ENCODE assay signal across 8 cellular contexts in the genomic region with DNA sequence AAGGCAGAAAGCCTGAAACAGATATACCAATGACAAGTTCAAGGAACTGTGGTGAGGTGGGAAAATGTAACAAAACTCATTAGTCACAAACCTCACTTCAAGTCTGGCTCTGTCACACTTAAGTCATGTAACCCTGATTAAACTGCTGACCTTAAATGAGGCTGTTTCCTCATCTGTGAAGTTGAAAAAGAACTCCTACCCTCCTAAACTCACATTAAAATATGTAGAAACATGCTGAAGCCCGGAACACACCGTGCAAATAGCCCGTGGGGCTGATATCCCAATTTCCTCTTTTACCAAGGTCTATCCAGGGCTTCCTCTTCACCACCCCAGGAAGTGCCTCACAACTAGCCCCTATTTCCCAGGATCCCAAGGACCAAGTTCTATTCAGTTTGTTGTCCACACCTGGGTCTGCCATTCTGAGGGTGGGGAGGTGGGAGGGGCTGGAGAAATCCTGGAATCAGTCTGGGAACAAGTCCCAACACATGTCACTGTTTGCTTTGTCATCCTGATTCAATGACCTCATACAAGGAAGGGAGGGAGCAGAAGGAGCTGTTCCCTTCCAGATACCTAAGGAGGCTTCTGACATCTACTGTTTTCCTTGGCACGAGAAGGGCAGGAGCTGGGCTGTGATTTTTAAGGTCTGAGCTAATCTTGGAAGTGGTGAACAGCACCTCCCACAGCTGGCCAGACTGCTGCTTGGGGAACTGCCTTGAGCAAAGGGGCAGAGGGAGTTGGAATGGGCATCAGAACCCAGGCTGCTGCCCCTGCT. TPM values are rescaled to one million over a fixed set of nuclear protein-coding genes. Genes with fewer than 3 reads are reported as not detected.
A peak's percentile ranks its signal among the peaks of the same experiment; 100 is the strongest.
DNase-seq lines count a peak whose midpoint lies in the region; ATAC-seq and TF ChIP-seq lines count a peak whose summit lies in the region.

No MANE protein-coding gene starts in this region.

- no peaks in the 10 kb centered on the region for H3K27me3 ChIP-seq in transverse colon

- intact Hi-C loops in transverse colon (cut with DNase I; ENCODE audit: low total_unique reads) = no loop called here

- peak overlapping the region; percentile 58 to 79 (median 72) for H3K27ac ChIP-seq in transverse colon

- H3K36me3 ChIP-seq in transverse colon = no peaks in the 10 kb centered on the region

- ATAC-seq in left lobe of liver (peak; percentile 28), HG02840 (IDR thresholded peaks at IDR 0.05; ENCODE audit: low FRiP score, unreplicated experiment) (no peak)

- H3K4me3 ChIP-seq in HFF-Myc (replicated peaks; ENCODE audit: low read depth, low read length) (no peak overlapping the region), transverse colon (no peak overlapping the region)

- in situ Hi-C loops in transverse colon (cut with MboI; ENCODE audit: low pct_ligation_motif_present in 1 of 4, low pct_unique_long_range_greater_than_20kb in 1 of 4, low sequenced_read_pairs in 3 of 4) = no loop called here

- TF ChIP-seq CTCF in HFF-Myc (IDR thresholded peaks at IDR 0.05; ENCODE audit: low read depth, low read length, missing control alignments) (no peak), transverse colon (IDR thresholded peaks at IDR 0.05) (no peak)

- 22 to 40% methylated on average over 3 to 4 of the region's 4 CpGs for WGBS in transverse colon (ENCODE audit: low coverage in 1 of 2), 2 donors

- peak; percentile 67 for TF ChIP-seq EP300 in transverse colon (IDR thresholded peaks at IDR 0.05; ENCODE audit: low read depth)

- DNase-seq in A172 (ENCODE audit: low spot score) (peak; percentile 98), HFF-Myc (ENCODE audit: extremely low read depth, low read depth) (peak; percentile 88), astrocyte of the hippocampus (ENCODE audit: low read depth, low spot score) (peak; percentile 97), left lobe of liver (ENCODE audit: low spot score) (no peak), transverse colon (peak; percentile 63), NCI-H1092 treated with DMSO at 0.1 percent for 48 hours (lab: John Stamatoyannopoulos, UW) (no peak)
- no peak for DNase-seq in stimulated activated CD4-positive, alpha-beta T cell treated with anti-CD3 and anti-CD28 coated beads, Interleukin-2, amount 100 ng/mL, for 48 hours

- H3K4me1 ChIP-seq in transverse colon = peaks cover 0 to 17% (median 15%) of the 10 kb centered on the region in 4 donors

- TF ChIP-seq POLR2A in transverse colon (IDR thresholded peaks at IDR 0.05) = no peak

- H3K9me3 ChIP-seq in transverse colon = no peaks in the 10 kb centered on the region

RNA-seq across cellular contexts. Expression of a gene that starts 42.3 kb away (rescaled TPM):
- 44.5 and 51.0 TPM in 2 replicates for total RNA-seq in A172 (2014; rRNA removed; shearing (Covaris generic))
- total RNA-seq in left lobe of liver (7.6 TPM), transverse colon (10 to 100 TPM in 3 of 4 donors, 1 to 10 TPM in 1; 9.0 to 21.1 (median 16.1) TPM)

RNA-seq across cellular contexts. Expression of a gene that starts 42.6 kb away (rescaled TPM):
- 29.4 and 32.7 TPM in 2 replicates for total RNA-seq in A172 (2014; rRNA removed; shearing (Covaris generic))
- total RNA-seq in left lobe of liver (12.2 TPM), transverse colon (10 to 100 TPM; 30.4 to 43.6 (median 38.2) TPM)

Comparison
In these comparisons a context has a peak if more than half of its experiments do, and no peak if none do; other contexts are left out.
1. DNase-seq: peak in A172 (single experiment), HFF-Myc (single experiment), astrocyte of the hippocampus (single experiment) and transverse colon (single experiment); none in left lobe of liver (single experiment), NCI-H1092 treated with DMSO at 0.1 percent for 48 hours (single experiment) and stimulated activated CD4-positive, alpha-beta T cell treated with anti-CD3 and anti-CD28 coated beads, Interleukin-2, amount 100 ng/mL, for 48 hours (0 of 2).